ENCODE assay signal across 22 cellular contexts in the genomic region with DNA sequence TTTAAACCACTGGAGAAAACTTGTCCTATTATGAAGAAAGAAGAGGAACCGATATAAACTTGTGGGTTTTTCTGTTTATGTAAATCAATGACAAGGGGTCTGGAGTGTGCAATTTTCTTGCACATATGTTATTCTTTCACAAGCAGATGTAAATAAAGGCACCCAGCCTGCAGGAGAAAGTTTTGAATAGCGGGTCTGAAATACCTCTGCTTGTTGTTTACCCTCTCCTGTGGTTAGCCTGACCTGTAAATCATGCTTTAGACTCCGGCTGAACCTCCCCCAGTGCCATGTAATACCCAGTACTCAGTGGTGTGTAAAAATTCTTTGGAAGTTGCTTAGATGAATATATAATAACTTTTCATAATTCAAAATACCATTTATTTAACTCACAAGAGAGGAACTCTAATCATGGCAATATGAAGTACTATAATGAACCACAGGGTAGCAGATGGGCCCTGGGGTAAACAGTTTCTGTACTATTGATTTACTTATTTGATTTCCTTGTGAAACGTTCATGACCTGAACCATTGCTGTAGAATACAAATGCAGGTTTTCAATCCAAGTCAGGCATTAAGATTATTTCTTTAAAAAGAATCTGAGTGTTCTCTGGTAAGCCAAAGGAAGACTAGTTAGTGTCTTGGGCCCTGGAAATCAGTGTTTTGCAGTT.
DNase-seq lines count a peak whose midpoint lies in the region; ATAC-seq and TF ChIP-seq lines count a peak whose summit lies in the region.
"Had no signal": no experiment of that assay in that cellular context is flagged by ENCODE, and none has a peak within 500 bp of the region (broad histone marks: within the 10 kb centered on the region; RNA-seq: fewer than 3 reads in every experiment).

No MANE protein-coding gene starts in this region.

- 0 out of 2 replicates have a peak, but pooled peaks have one; percentile 6 for TF ChIP-seq CTCF in AG04450 (IDR thresholded peaks at IDR 0.05; ENCODE audit: low read depth, low read length)
- TF ChIP-seq CTCF in fibroblast of villous mesenchyme (IDR thresholded peaks at IDR 0.05; ENCODE audit: insufficient read depth, low read depth, low read length) = no peak

- H3K4me3 ChIP-seq in AG04450 (ENCODE audit: low read depth, low read length) (no peak overlapping the region), fibroblast of villous mesenchyme (ENCODE audit: low read depth, low read length) (no peak overlapping the region)
- H3K4me3 ChIP-seq: breast epithelium, gastrocnemius medialis, left ventricle myocardium inferior, upper lobe of right lung had no signal

- ATAC-seq in GM19397 (IDR thresholded peaks at IDR 0.05; ENCODE audit: unreplicated experiment) (peak; percentile 44), HG03439 (IDR thresholded peaks at IDR 0.05; ENCODE audit: unreplicated experiment) (peak; percentile 57), HG03342 (IDR thresholded peaks at IDR 0.05; ENCODE audit: unreplicated experiment) (no peak)
- ATAC-seq: gastrocnemius medialis, SK-N-SH treated with all-trans-retinoic acid at 6 μM for 48 hours, upper lobe of right lung had no signal

- POLR2A ChIA-PET in AG04450 (lab: Yijun Ruan, JAX) = no interaction called here

- H3K27me3 ChIP-seq in AG04450 (ENCODE audit: control insufficient read depth, insufficient read depth, low read length) = peaks cover 4% of the 10 kb centered on the region
- H3K27me3 ChIP-seq: breast epithelium, gastrocnemius medialis, upper lobe of right lung had no signal

- H3K9me3 ChIP-seq in AG04450 (ENCODE audit: control insufficient read depth, insufficient read depth, low read length) = no peaks in the 10 kb centered on the region
- H3K9me3 ChIP-seq: breast epithelium, gastrocnemius medialis, left ventricle myocardium inferior, upper lobe of right lung had no signal

- CTCF ChIA-PET in AG04450 (lab: Charles Lee) = interaction anchor here (0.6 to 2.3 kb wide), 3 partner anchors 11 to 593 kb away, joined by 3 to 12 read pairs (median 4); no protein-coding TSS in a partner anchor

- no peak overlapping the region for H3K27ac ChIP-seq in AG04450 (ENCODE audit: low read depth, low read length)
- H3K27ac ChIP-seq: breast epithelium, gastrocnemius medialis, left ventricle myocardium inferior, upper lobe of right lung had no signal

- peak; percentile 76 for DNase-seq in AG04450 (ENCODE audit: low read depth, low spot score)
- DNase-seq in fibroblast of villous mesenchyme (ENCODE audit: low read depth) = peak; percentile 85
- DNase-seq in NCI-H2227 treated with DMSO at 0.1 percent for 48 hours (lab: John Stamatoyannopoulos, UW) = no peak
- no peak for DNase-seq in amygdala (lab: John Stamatoyannopoulos, UW)
- no peak for DNase-seq in midbrain (lab: John Stamatoyannopoulos, UW)
- DNase-seq: C1 segment of cervical spinal cord; DMS 273 treated with DMSO at 0.1 percent for 48 hours; gastrocnemius medialis; KG1; left ventricle myocardium inferior; NCI-H1048; NCI-H2029; NCI-H446 treated with DMSO at 0.1 percent for 48 hours; RPMI8226; stimulated activated CD8-positive, alpha-beta memory T cell treated with anti-CD3 and anti-CD28 coated beads, Interleukin-4, amount 100 ng/mL, for 48 hours; T-helper 9 cell; upper lobe of right lung had no signal

Comparison
In these comparisons a context has a peak if more than half of its experiments do, and no peak if none do; other contexts are left out.
1. DNase-seq: peak in AG04450 (single experiment) and fibroblast of villous mesenchyme (single experiment); none in NCI-H2227 treated with DMSO at 0.1 percent for 48 hours (single experiment), amygdala (0 of 56) and midbrain (single experiment).